29 cellular contexts compared by ENCODE assay signal in the genomic region with DNA sequence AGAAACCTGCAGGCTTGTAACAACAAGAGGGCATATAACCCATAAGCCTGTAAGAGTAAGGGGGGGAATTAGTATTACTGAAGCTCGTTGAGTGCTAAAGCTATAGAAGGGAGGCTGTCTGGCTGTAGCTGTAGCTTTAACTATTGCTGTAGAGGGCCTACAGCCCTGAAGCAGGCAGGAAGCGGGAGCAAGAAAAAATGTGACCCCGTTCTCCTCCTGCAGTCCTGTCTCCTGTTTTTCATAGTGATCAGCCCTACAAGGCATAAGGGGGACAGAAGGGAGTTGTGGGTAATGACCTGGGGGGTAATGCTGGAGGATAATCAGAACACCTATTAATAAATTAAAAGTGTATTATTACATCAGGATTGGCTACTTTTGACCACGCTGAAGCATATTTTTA.
A peak's percentile ranks its signal among the peaks of the same experiment; 100 is the strongest.
DNase-seq lines count a peak whose midpoint lies in the region; ATAC-seq, FAIRE-seq and TF ChIP-seq lines count a peak whose summit lies in the region.
"Had no signal": no experiment of that assay in that cellular context is flagged by ENCODE, and none has a peak within 500 bp of the region (broad histone marks: within the 10 kb centered on the region; RNA-seq: fewer than 3 reads in every experiment).

No MANE protein-coding gene starts in this region.

- H3K4me2 ChIP-seq in SK-N-SH = no peak overlapping the region
- H3K4me2 ChIP-seq: A549, BLaER1 had no signal

- TF ChIP-seq EP300 in SK-N-SH (IDR thresholded peaks at IDR 0.05; ENCODE audit: borderline replicate concordance in 1 of 2, low read depth in 1 of 2, low read length in 1 of 2) = no peak

- TF ChIP-seq RAD21 in SK-N-SH (IDR thresholded peaks at IDR 0.05; ENCODE audit: low read length) = no peak

- ATAC-seq in SK-N-SH treated with all-trans-retinoic acid at 6 μM for 48 hours = no peak
- ATAC-seq in stimulated activated effector memory CD8-positive, alpha-beta T cell treated with anti-CD3 and anti-CD28 coated beads, Interleukin-12 subunit alpha, Interleukin-12 subunit beta, amount 100 ng/mL, for 72 hours = no peak
- no peak for ATAC-seq in HG03108 (IDR thresholded peaks at IDR 0.05; ENCODE audit: unreplicated experiment)
- ATAC-seq: A549, GM12878 had no signal

- TF ChIP-seq CTCF in SK-N-SH (IDR thresholded peaks at IDR 0.05) = no peak
- TF ChIP-seq CTCF in mesothelial cell of epicardium (IDR thresholded peaks at IDR 0.05; ENCODE audit: unreplicated experiment) = no peak
- TF ChIP-seq CTCF in progenitor cell of endocrine pancreas (IDR thresholded peaks at IDR 0.05; ENCODE audit: unreplicated experiment) = no peak

- no peaks in the 10 kb centered on the region for H3K9me2 ChIP-seq in SK-N-SH

- 67% methylated on average over 4 of the region's 4 CpGs for WGBS in SK-N-SH (ENCODE audit: low lambda C conversion rate)

- no peaks in the 10 kb centered on the region for H3K27me3 ChIP-seq in SK-N-SH (ENCODE audit: insufficient read depth)
- H3K27me3 ChIP-seq: BLaER1 had no signal

- H3K9me3 Mint-ChIP-seq in mesothelial cell of epicardium (peaks cover 12% of the 10 kb centered on the region), progenitor cell of endocrine pancreas (ENCODE audit: low read depth) (peaks cover 3% of the 10 kb centered on the region)
- H3K9me3 Mint-ChIP-seq in stimulated activated effector memory CD8-positive, alpha-beta T cell treated with anti-CD3 and anti-CD28 coated beads, Interleukin-12 subunit alpha, Interleukin-12 subunit beta, amount 100 ng/mL, for 72 hours = no peaks in the 10 kb centered on the region
- H3K9me3 Mint-ChIP-seq: CD4-positive, alpha-beta memory T cell; CD8-positive, alpha-beta memory T cell had no signal

- FAIRE-seq in RCC 7860 (lab: Jason Lieb, UNC) = no peak
- FAIRE-seq: A549, GM12878, GM12892, GM18507 had no signal

- H3K9me3 ChIP-seq in SK-N-SH = no peaks in the 10 kb centered on the region
- H3K9me3 ChIP-seq: A549, BLaER1 had no signal

- POLR2A ChIA-PET in SK-N-SH (lab: Yijun Ruan, JAX) = no interaction called here

- H3F3A ChIP-seq in SK-N-SH (replicated peaks; ENCODE audit: insufficient read depth) = peaks cover 13% of the 10 kb centered on the region

- H3K4me1 Mint-ChIP-seq in mesothelial cell of epicardium (peaks cover 3% of the 10 kb centered on the region), progenitor cell of endocrine pancreas (ENCODE audit: low read depth) (no peaks in the 10 kb centered on the region)
- H3K4me1 Mint-ChIP-seq in stimulated activated effector memory CD8-positive, alpha-beta T cell treated with anti-CD3 and anti-CD28 coated beads, Interleukin-12 subunit alpha, Interleukin-12 subunit beta, amount 100 ng/mL, for 72 hours = no peaks in the 10 kb centered on the region
- H3K4me1 Mint-ChIP-seq: B cell; CD14-positive monocyte; CD8-positive, alpha-beta memory T cell had no signal

- H3K4me1 ChIP-seq in SK-N-SH (ENCODE audit: control insufficient read depth in 1 of 2, insufficient read depth in 2 of 2, low read depth in 1 of 2, low read length in 1 of 2) = peaks cover 0 to 2% of the 10 kb centered on the region in 2 experiments; a peak in 1 of 4 replicates
- H3K4me1 ChIP-seq: A549, BLaER1 had no signal

- H4K20me1 ChIP-seq in SK-N-SH (ENCODE audit: insufficient read depth) = no peaks in the 10 kb centered on the region
- H4K20me1 ChIP-seq: BLaER1 had no signal

- no peak overlapping the region; a peak in 1 of 4 replicates for H3K27ac ChIP-seq in SK-N-SH (ENCODE audit: low read depth in 2 of 2, low read length in 1 of 2)
- H3K27ac ChIP-seq: 22Rv1, A549, BLaER1 had no signal

- DNase-seq in SK-N-SH (peak; percentile 15), SK-N-DZ (ENCODE audit: low spot score) (peak; percentile 62), mesothelial cell of epicardium (ENCODE audit: low spot score in 2 of 2, unreplicated experiment in 2 of 2) (no peak), progenitor cell of endocrine pancreas (ENCODE audit: low spot score, unreplicated experiment) (no peak), RCC 7860 (ENCODE audit: low spot score) (no peak)
- DNase-seq in stimulated activated effector memory CD8-positive, alpha-beta T cell treated with anti-CD3 and anti-CD28 coated beads, Interleukin-12 subunit alpha, Interleukin-12 subunit beta, amount 100 ng/mL, for 72 hours (ENCODE audit: low spot score in 2 of 2) = no peak
- DNase-seq: AML-193; C1 segment of cervical spinal cord; CD4-positive, alpha-beta memory T cell; CD4-positive, CD25-positive, alpha-beta regulatory T cell; CD8-positive, alpha-beta memory T cell; COR-L47; DMS 273 treated with DMSO at 0.1 percent for 48 hours; DMS153; DMS53; DMS79; DND-41; EL; GDM1 had no signal

- H3K27me3 Mint-ChIP-seq in mesothelial cell of epicardium (ENCODE audit: low read depth) = no peaks in the 10 kb centered on the region
- no peaks in the 10 kb centered on the region for H3K27me3 Mint-ChIP-seq in progenitor cell of endocrine pancreas
- H3K27me3 Mint-ChIP-seq: B cell; CD4-positive, alpha-beta memory T cell; CD4-positive, CD25-positive, alpha-beta regulatory T cell; CD8-positive, alpha-beta memory T cell had no signal

- no peak overlapping the region for H3K9ac ChIP-seq in SK-N-SH
- H3K9ac ChIP-seq: BLaER1 had no signal

- no peak overlapping the region for H3K4me3 Mint-ChIP-seq in mesothelial cell of epicardium
- no peak overlapping the region for H3K4me3 Mint-ChIP-seq in progenitor cell of endocrine pancreas (ENCODE audit: low read depth)
- no peak overlapping the region for H3K4me3 Mint-ChIP-seq in stimulated activated effector memory CD8-positive, alpha-beta T cell treated with anti-CD3 and anti-CD28 coated beads, Interleukin-12 subunit alpha, Interleukin-12 subunit beta, amount 100 ng/mL, for 72 hours
- H3K4me3 Mint-ChIP-seq: B cell; CD14-positive monocyte; CD4-positive, alpha-beta memory T cell; CD4-positive, CD25-positive, alpha-beta regulatory T cell; CD8-positive, alpha-beta memory T cell had no signal

- CTCF ChIA-PET in SK-N-SH (lab: Yijun Ruan, JAX) = no interaction called here

- H3K4me3 ChIP-seq in SK-N-SH (ENCODE audit: low read depth in 2 of 2, low read length in 1 of 2) = no peak overlapping the region
- H3K4me3 ChIP-seq: A549, BLaER1, GM12878 had no signal

- H3K36me3 ChIP-seq in SK-N-SH (replicated peaks in 1 of 2; ENCODE audit: control insufficient read depth in 1 of 2, insufficient read depth in 2 of 2, low read length in 1 of 2) = no peaks in the 10 kb centered on the region
- H3K36me3 ChIP-seq: BLaER1 had no signal

- no peak overlapping the region for H2AFZ ChIP-seq in SK-N-SH (ENCODE audit: low read depth)

- H3K79me2 ChIP-seq in SK-N-SH (ENCODE audit: insufficient read depth) = no peaks in the 10 kb centered on the region

- H3K36me3 Mint-ChIP-seq in mesothelial cell of epicardium = peaks cover 16% of the 10 kb centered on the region
- H3K36me3 Mint-ChIP-seq in progenitor cell of endocrine pancreas (ENCODE audit: insufficient read depth) = peaks cover 8% of the 10 kb centered on the region
- no peaks in the 10 kb centered on the region for H3K36me3 Mint-ChIP-seq in stimulated activated effector memory CD8-positive, alpha-beta T cell treated with anti-CD3 and anti-CD28 coated beads, Interleukin-12 subunit alpha, Interleukin-12 subunit beta, amount 100 ng/mL, for 72 hours

- H3K27ac Mint-ChIP-seq in mesothelial cell of epicardium (peak overlapping the region; percentile 39), progenitor cell of endocrine pancreas (peak overlapping the region; percentile 56)
- no peak overlapping the region for H3K27ac Mint-ChIP-seq in stimulated activated effector memory CD8-positive, alpha-beta T cell treated with anti-CD3 and anti-CD28 coated beads, Interleukin-12 subunit alpha, Interleukin-12 subunit beta, amount 100 ng/mL, for 72 hours
- H3K27ac Mint-ChIP-seq: B cell; CD14-positive monocyte; CD4-positive, alpha-beta memory T cell had no signal

TF ChIP-seq in SK-N-SH, 30 proteins besides CTCF, POLR2A, EP300 and RAD21:
- TF ChIP-seq NRF1 (IDR thresholded peaks at IDR 0.05; ENCODE audit: low read depth, low read length) = no peak
- TF ChIP-seq, protein P1, sequence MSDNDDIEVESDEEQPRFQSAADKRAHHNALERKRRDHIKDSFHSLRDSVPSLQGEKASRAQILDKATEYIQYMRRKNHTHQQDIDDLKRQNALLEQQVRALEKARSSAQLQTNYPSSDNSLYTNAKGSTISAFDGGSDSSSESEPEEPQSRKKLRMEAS (IDR thresholded peaks at IDR 0.05; ENCODE audit: low read depth) = no peak
- no peak for TF ChIP-seq RFX5 (IDR thresholded peaks at IDR 0.05; ENCODE audit: low read length)
- TF ChIP-seq FOXM1 (IDR thresholded peaks at IDR 0.05; ENCODE audit: low read depth) = no peak
- no peak for TF ChIP-seq TAF1 (IDR thresholded peaks at IDR 0.05; ENCODE audit: borderline replicate concordance, low read depth, low read length)
- TF ChIP-seq, protein P2, sequence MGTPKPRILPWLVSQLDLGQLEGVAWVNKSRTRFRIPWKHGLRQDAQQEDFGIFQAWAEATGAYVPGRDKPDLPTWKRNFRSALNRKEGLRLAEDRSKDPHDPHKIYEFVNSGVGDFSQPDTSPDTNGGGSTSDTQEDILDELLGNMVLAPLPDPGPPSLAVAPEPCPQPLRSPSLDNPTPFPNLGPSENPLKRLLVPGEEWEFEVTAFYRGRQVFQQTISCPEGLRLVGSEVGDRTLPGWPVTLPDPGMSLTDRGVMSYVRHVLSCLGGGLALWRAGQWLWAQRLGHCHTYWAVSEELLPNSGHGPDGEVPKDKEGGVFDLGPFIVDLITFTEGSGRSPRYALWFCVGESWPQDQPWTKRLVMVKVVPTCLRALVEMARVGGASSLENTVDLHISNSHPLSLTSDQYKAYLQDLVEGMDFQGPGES (IDR thresholded peaks at IDR 0.05; ENCODE audit: low read depth, low read length) = no peak

TF ChIP-seq in SK-N-SH treated with all-trans-retinoic acid at 6 μM for 48 hours, 23 proteins besides CTCF, POLR2A, EP300 and RAD21:
- TF ChIP-seq RARB (CRISPR knock-in tag; IDR thresholded peaks at IDR 0.05) = no peak

Comparison
In these comparisons a context has a peak if more than half of its experiments do, and no peak if none do; other contexts are left out.
1. DNase-seq: peak in SK-N-SH (single experiment) and SK-N-DZ (single experiment); none in mesothelial cell of epicardium (0 of 2), progenitor cell of endocrine pancreas (single experiment), stimulated activated effector memory CD8-positive, alpha-beta T cell treated with anti-CD3 and anti-CD28 coated beads, Interleukin-12 subunit alpha, Interleukin-12 subunit beta, amount 100 ng/mL, for 72 hours (0 of 2) and RCC 7860 (single experiment).